Comparison of ENCODE assay signal across 8 cellular contexts in the genomic region with DNA sequence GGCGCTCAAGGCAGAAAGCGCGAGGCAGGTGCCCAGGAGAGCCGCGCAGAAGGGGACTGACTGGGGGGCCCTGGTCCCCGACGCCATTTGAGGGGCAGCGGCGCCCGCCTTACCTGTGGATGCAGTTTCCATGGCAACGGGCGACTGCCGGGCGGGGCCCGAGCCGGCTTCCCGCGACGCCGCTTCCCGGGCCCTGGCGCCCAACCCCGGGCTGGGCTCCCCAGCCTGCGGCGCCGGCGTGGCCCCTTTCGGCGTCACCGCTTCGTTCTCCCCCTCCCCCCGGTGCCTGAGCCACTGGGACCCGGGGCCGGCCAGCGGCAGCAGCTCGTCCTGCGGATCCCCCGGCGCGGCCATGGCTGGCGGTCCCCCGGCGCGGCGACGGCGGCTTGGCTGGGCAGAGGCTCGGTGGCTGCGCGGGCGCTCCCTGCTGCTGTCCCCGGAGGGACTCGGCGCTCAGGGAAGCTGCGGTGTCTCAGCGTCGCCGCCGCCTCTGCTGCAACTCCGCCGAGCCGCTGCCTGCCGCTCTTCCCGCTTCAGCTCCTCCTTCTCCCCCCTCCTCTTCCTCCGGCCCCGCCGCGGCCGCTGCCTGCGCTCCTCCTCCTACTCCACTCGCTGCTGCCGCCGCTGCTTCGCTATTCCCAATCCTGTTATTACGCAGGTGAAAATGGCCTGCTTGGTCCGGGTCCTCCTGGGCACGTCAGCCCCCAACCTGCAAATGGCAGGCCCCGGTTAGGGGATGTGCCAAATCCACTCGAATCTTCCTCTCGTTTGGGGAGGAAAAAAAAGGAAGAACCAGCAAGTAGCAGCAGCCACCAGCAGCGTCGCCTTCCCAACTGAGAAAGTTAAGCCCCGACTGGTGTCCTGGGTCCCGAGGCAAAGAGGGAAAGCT. TPM values are rescaled to one million over a fixed set of nuclear protein-coding genes. Genes with fewer than 3 reads are reported as not detected.
DNase-seq lines count a peak whose midpoint lies in the region; ATAC-seq, FAIRE-seq and TF ChIP-seq lines count a peak whose summit lies in the region.

A gene with protein sequence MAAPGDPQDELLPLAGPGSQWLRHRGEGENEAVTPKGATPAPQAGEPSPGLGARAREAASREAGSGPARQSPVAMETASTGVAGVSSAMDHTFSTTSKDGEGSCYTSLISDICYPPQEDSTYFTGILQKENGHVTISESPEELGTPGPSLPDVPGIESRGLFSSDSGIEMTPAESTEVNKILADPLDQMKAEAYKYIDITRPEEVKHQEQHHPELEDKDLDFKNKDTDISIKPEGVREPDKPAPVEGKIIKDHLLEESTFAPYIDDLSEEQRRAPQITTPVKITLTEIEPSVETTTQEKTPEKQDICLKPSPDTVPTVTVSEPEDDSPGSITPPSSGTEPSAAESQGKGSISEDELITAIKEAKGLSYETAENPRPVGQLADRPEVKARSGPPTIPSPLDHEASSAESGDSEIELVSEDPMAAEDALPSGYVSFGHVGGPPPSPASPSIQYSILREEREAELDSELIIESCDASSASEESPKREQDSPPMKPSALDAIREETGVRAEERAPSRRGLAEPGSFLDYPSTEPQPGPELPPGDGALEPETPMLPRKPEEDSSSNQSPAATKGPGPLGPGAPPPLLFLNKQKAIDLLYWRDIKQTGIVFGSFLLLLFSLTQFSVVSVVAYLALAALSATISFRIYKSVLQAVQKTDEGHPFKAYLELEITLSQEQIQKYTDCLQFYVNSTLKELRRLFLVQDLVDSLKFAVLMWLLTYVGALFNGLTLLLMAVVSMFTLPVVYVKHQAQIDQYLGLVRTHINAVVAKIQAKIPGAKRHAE (minus strand): TSS at position 500 of the 889 bp plus-strand sequence. CDS start 146 bp downstream, at position 354.

- POLR2A ChIA-PET in BJ (lab: Charles Lee): no interaction called here

- CTCF ChIA-PET in BJ (lab: Yijun Ruan, JAX): interaction anchor here (1.2 kb wide), 1 partner anchor 12 kb away, joined by 4 read pairs; no protein-coding TSS in a partner anchor

- H3K36me3 ChIP-seq in BJ (ENCODE audit: control insufficient read depth, insufficient read depth, low read length) (no peaks in the 10 kb centered on the region), NT2/D1 (ENCODE audit: insufficient read depth, insufficient read length, low read length) (no peaks in the 10 kb centered on the region), ascending aorta (no peaks in the 10 kb centered on the region)

- TF ChIP-seq CTCF in BJ (IDR thresholded peaks at IDR 0.05; ENCODE audit: insufficient read depth, low read depth, low read length) (no peak), ascending aorta (IDR thresholded peaks at IDR 0.05) (peak in 1 of 3 experiments; percentile 17)

- intact Hi-C loops in ascending aorta (cut with DNase I): loop anchor here (2.0 to 5.0 kb wide), 2 partner anchors 26 to 238 kb away; no protein-coding TSS in a partner anchor

- H3K4me1 ChIP-seq in NT2/D1 (ENCODE audit: insufficient read depth, insufficient read length) (no peaks in the 10 kb centered on the region), ascending aorta (peaks cover 0 to 7% of the 10 kb centered on the region in 2 donors)

- ATAC-seq in GM19035 (IDR thresholded peaks at IDR 0.05; ENCODE audit: unreplicated experiment): peak; percentile 64

- peak; percentile 98 for FAIRE-seq in HTR-8/SVneo (lab: Jason Lieb, UNC)

- peaks cover 10% of the 10 kb centered on the region for H3K27me3 ChIP-seq in BJ (ENCODE audit: control insufficient read depth, insufficient read depth, low read length)
- peaks cover 53% of the 10 kb centered on the region for H3K27me3 ChIP-seq in NT2/D1 (ENCODE audit: insufficient read depth, insufficient read length)
- H3K27me3 ChIP-seq in ascending aorta: no peaks in the 10 kb centered on the region

- H3K9me3 ChIP-seq in NT2/D1 (ENCODE audit: insufficient read depth, low read length): no peaks in the 10 kb centered on the region
- H3K9me3 ChIP-seq in ascending aorta: no peaks in the 10 kb centered on the region

- H3K4me3 ChIP-seq in BJ (ENCODE audit: low read depth, low read length) (peak within 1 kb of the TSS; percentile 48), NT2/D1 (ENCODE audit: insufficient read length, low read depth) (peak within 1 kb of the TSS; percentile 53), ascending aorta (peak within 1 kb of the TSS; percentile 54 to 93)

- no peak for DNase-seq in BJ (ENCODE audit: low read depth)
- peak; percentile 77 for DNase-seq in HTR-8/SVneo (ENCODE audit: insufficient read length, low spot score)
- peak; percentile 40 for DNase-seq in NT2/D1 (ENCODE audit: low read depth, low spot score)
- DNase-seq in ascending aorta (ENCODE audit: low spot score in 2 of 2): peak in 1 of 2 donors; percentile 83
- peak; percentile 67 for DNase-seq in hepatic stellate cell (ENCODE audit: low spot score)
- DNase-seq in pons (ENCODE audit: low spot score): peak; percentile 70
- no peak for DNase-seq in amniotic stem cell (lab: John Stamatoyannopoulos, UW)

- H3K27ac ChIP-seq in ascending aorta: peak within 1 kb of the TSS; percentile 73 to 81

- H3K9ac ChIP-seq in NT2/D1 (ENCODE audit: insufficient read length, low read depth): peak within 1 kb of the TSS; percentile 51

RNA-seq across cellular contexts. Expression of the gene that starts here (rescaled TPM):
- 0.18 and 0.36 TPM in 2 replicates for polyA plus RNA-seq in BJ (2011; rRNA removed)
- polyA minus RNA-seq in BJ (2011; rRNA and poly(A)+ RNA removed): 0.14 TPM in 1 of 2 replicates, not detected in the other
- total RNA-seq in ascending aorta: 52.3 TPM

Comparison
In these comparisons a context has a peak if more than half of its experiments do, and no peak if none do; other contexts are left out.
1. DNase-seq: peak in HTR-8/SVneo (single experiment), NT2/D1 (single experiment), hepatic stellate cell (single experiment) and pons (single experiment); none in BJ (single experiment) and amniotic stem cell (single experiment).
2. Peak in every context shown above with its lines, with median percentiles within 50 percentile points of each other: H3K4me3 ChIP-seq.